In genomic region chr14:29940482-29940881, GRCh38 we compare ENCODE assay signal across 24 cellular contexts.
"Had no signal": no experiment of that assay in that cellular context is flagged by ENCODE, and none has a peak within 500 bp of the region (broad histone marks: within the 10 kb centered on the region; RNA-seq: fewer than 3 reads in every experiment).

No MANE protein-coding gene starts in this region.

- H3K27me3 Mint-ChIP-seq: dendritic cell treated with granulocyte-macrophage colony-stimulating factor and Interleukin-4, amounts not matched to agents 40 ng/mL and 50 ng/mL, for 4 days; effector memory CD8-positive, alpha-beta T cell had no signal

- H3K4me3 ChIP-seq: colonic mucosa, coronary artery, dorsolateral prefrontal cortex, esophagus squamous epithelium, gastrocnemius medialis, gastroesophageal sphincter, heart left ventricle, heart right ventricle had no signal

- ATAC-seq: effector memory CD8-positive, alpha-beta T cell; esophagus mucosa; foreskin keratinocyte; gastrocnemius medialis; gastroesophageal sphincter; heart left ventricle; heart right ventricle had no signal

- H3K27ac Mint-ChIP-seq: dendritic cell treated with granulocyte-macrophage colony-stimulating factor and Interleukin-4, amounts not matched to agents 40 ng/mL and 50 ng/mL, for 4 days; effector memory CD8-positive, alpha-beta T cell; endodermal cell had no signal

- H3K9me3 ChIP-seq: colonic mucosa, esophagus squamous epithelium had no signal

- H3K36me3 ChIP-seq: colonic mucosa, esophagus squamous epithelium, gastrocnemius medialis, gastroesophageal sphincter, heart left ventricle, heart right ventricle had no signal

- H3K4me3 Mint-ChIP-seq: dendritic cell treated with granulocyte-macrophage colony-stimulating factor and Interleukin-4, amounts not matched to agents 40 ng/mL and 50 ng/mL, for 4 days; effector memory CD8-positive, alpha-beta T cell; endodermal cell had no signal

- H3K27me3 ChIP-seq: colonic mucosa, dorsolateral prefrontal cortex, esophagus squamous epithelium, foreskin keratinocyte, gastrocnemius medialis, heart left ventricle, heart right ventricle had no signal

- H3K27ac ChIP-seq: colonic mucosa, coronary artery, dorsolateral prefrontal cortex, epithelial cell of prostate, esophagus squamous epithelium, foreskin keratinocyte, gastrocnemius medialis, gastroesophageal sphincter, heart left ventricle, heart right ventricle had no signal

- H3K4me1 ChIP-seq: colonic mucosa, esophagus squamous epithelium, gastrocnemius medialis, gastroesophageal sphincter, heart left ventricle, heart right ventricle had no signal

- DNase-seq: colonic mucosa; cortex of kidney; dermis blood vessel endothelial cell; dorsolateral prefrontal cortex; effector CD4-positive, alpha-beta T cell; effector CD8-positive, alpha-beta T cell; effector memory CD4-positive, alpha-beta T cell; effector memory CD8-positive, alpha-beta T cell; endodermal cell; erythroblast; esophagus squamous epithelium; foreskin fibroblast; foreskin keratinocyte; foreskin melanocyte; gastrocnemius medialis; glutamatergic neuron; head of caudate nucleus; heart left ventricle; heart right ventricle had no signal
